In the genomic region with DNA sequence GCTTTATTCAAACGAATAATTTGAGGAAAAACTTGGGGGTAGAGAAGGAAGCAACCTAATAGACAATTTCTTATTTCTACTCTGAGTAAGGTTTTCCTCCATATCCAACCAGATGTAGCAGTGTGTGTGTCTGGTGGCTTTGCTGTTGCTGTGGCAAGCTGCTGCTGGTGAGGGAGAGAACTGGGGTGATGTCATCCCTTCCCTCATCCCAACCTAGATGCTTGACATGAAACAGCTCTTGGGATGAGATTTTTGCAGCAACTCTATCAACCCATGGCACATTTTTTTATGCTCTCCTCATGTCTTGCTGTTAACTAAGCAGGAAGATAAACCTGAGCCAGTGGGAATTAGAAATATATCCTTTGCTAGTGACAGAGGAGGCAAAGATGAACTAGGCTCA, we compare ENCODE assay signal across 11 cellular contexts.
A peak's percentile ranks its signal among the peaks of the same experiment; 100 is the strongest.
DNase-seq lines count a peak whose midpoint lies in the region; ATAC-seq and TF ChIP-seq lines count a peak whose summit lies in the region.
"Had no signal": no experiment of that assay in that cellular context is flagged by ENCODE, and none has a peak within 500 bp of the region (broad histone marks: within the 10 kb centered on the region; RNA-seq: fewer than 3 reads in every experiment).

No MANE protein-coding gene starts in this region.

- no peaks in the 10 kb centered on the region for H3K27me3 Mint-ChIP-seq in CD14-positive monocyte (ENCODE audit: low read depth in 3 of 3)
- peaks cover 2% of the 10 kb centered on the region for H3K27me3 Mint-ChIP-seq in activated CD4-positive, alpha-beta T cell treated with anti-CD3 and anti-CD28 coated beads, Interleukin-2, amount 10 ng/mL, durations not matched to agents 24 days and 14 days

- DNase-seq in CD14-positive monocyte (ENCODE audit: low spot score) (no peak), RKO (ENCODE audit: low spot score) (peak; percentile 5), glomerular visceral epithelial cell (ENCODE audit: extremely low spot score) (peak; percentile 75), occipital lobe (lab: John Stamatoyannopoulos, UW) (peak; percentile 1)
- DNase-seq in activated CD4-positive, alpha-beta T cell treated with anti-CD3 and anti-CD28 coated beads, Interleukin-2, amount 10 ng/mL, durations not matched to agents 24 days and 14 days, result no peak
- no peak for DNase-seq in central memory CD4-positive, alpha-beta T cell
- DNase-seq: activated naive CD4-positive, alpha-beta T cell treated with anti-CD3 and anti-CD28 coated beads, Interleukin-2, amount 50 U/mL, for 16 hours; naive thymus-derived CD4-positive, alpha-beta T cell; WERI-Rb-1 had no signal

- peak overlapping the region; percentile 85 to 93 (median 90) for H3K27ac Mint-ChIP-seq in CD14-positive monocyte
- H3K27ac Mint-ChIP-seq in activated CD4-positive, alpha-beta T cell treated with anti-CD3 and anti-CD28 coated beads, Interleukin-2, amount 10 ng/mL, durations not matched to agents 24 days and 14 days, result no peak overlapping the region
- H3K27ac Mint-ChIP-seq: naive thymus-derived CD4-positive, alpha-beta T cell had no signal

- ATAC-seq in GM19467 (IDR thresholded peaks at IDR 0.05; ENCODE audit: unreplicated experiment) (no peak), GM19351 (IDR thresholded peaks at IDR 0.05; ENCODE audit: unreplicated experiment) (no peak)

- peaks cover 0 to 6% (median 4%) of the 10 kb centered on the region in 7 donors for H3K9me3 Mint-ChIP-seq in CD14-positive monocyte
- H3K9me3 Mint-ChIP-seq in activated CD4-positive, alpha-beta T cell treated with anti-CD3 and anti-CD28 coated beads, Interleukin-2, amount 10 ng/mL, durations not matched to agents 24 days and 14 days, result peaks cover 10% of the 10 kb centered on the region

- H3K4me1 Mint-ChIP-seq in CD14-positive monocyte, result peaks cover 47% of the 10 kb centered on the region
- H3K4me1 Mint-ChIP-seq in activated CD4-positive, alpha-beta T cell treated with anti-CD3 and anti-CD28 coated beads, Interleukin-2, amount 10 ng/mL, durations not matched to agents 24 days and 14 days, result no peaks in the 10 kb centered on the region

- H3K4me3 Mint-ChIP-seq in CD14-positive monocyte, result no peak overlapping the region
- no peak overlapping the region for H3K4me3 Mint-ChIP-seq in activated CD4-positive, alpha-beta T cell treated with anti-CD3 and anti-CD28 coated beads, Interleukin-2, amount 10 ng/mL, durations not matched to agents 24 days and 14 days
- H3K4me3 Mint-ChIP-seq: naive thymus-derived CD4-positive, alpha-beta T cell had no signal

- no peaks in the 10 kb centered on the region for H3K36me3 Mint-ChIP-seq in CD14-positive monocyte
- no peaks in the 10 kb centered on the region for H3K36me3 Mint-ChIP-seq in activated CD4-positive, alpha-beta T cell treated with anti-CD3 and anti-CD28 coated beads, Interleukin-2, amount 10 ng/mL, durations not matched to agents 24 days and 14 days (ENCODE audit: low read depth)

- intact Hi-C loops in CD14-positive monocyte (cut with micrococcal nuclease), result no loop called here
- intact Hi-C loops in activated CD4-positive, alpha-beta T cell treated with anti-CD3 and anti-CD28 coated beads, Interleukin-2, amount 10 ng/mL, durations not matched to agents 24 days and 14 days (cut with micrococcal nuclease), result no loop called here

- no peak for TF ChIP-seq CTCF in CD14-positive monocyte (IDR thresholded peaks at IDR 0.05)

Comparison
In these comparisons a context has a peak if more than half of its experiments do, and no peak if none do; other contexts are left out.
1. DNase-seq: peak in RKO (single experiment), glomerular visceral epithelial cell (single experiment) and occipital lobe (single experiment); none in CD14-positive monocyte (single experiment), activated CD4-positive, alpha-beta T cell treated with anti-CD3 and anti-CD28 coated beads, Interleukin-2, amount 10 ng/mL, durations not matched to agents 24 days and 14 days (single experiment) and central memory CD4-positive, alpha-beta T cell (single experiment).